In genomic region chr7:122273117-122273516, GRCh38 we compare ENCODE assay signal across 26 cellular contexts. TPM values are rescaled to one million over a fixed set of nuclear protein-coding genes. Genes with fewer than 3 reads are reported as not detected.
"Had no signal": no experiment of that assay in that cellular context is flagged by ENCODE, and none has a peak within 500 bp of the region (broad histone marks: within the 10 kb centered on the region; RNA-seq: fewer than 3 reads in every experiment).

No MANE protein-coding gene starts in this region.

- H3K36me3 ChIP-seq: esophagus squamous epithelium, gastrocnemius medialis, left ventricle myocardium inferior, pancreas, right lobe of liver, tibial nerve had no signal

- DNase-seq: activated CD4-positive, alpha-beta memory T cell treated with anti-CD3 and anti-CD28 coated beads, Interleukin-2, amount 10 ng/mL, durations not matched to agents 7 days and 5 days; activated CD4-positive, alpha-beta T cell treated with anti-CD3 and anti-CD28 coated beads, Interleukin-2, amount 10 ng/mL, durations not matched to agents 24 days and 14 days; activated gamma-delta T cell; activated naive CD4-positive, alpha-beta T cell treated with anti-CD3 and anti-CD28 coated beads, Interleukin-2, amount 50 U/mL, for 16 hours; activated naive CD8-positive, alpha-beta T cell treated with anti-CD3 and anti-CD28 coated beads, Interleukin-2, amount 50 U/mL, for 24 hours; activated T-cell treated with anti-CD3 and anti-CD28 coated beads, Interleukin-2, amount 50 U/mL, for 72 hours; cerebellar nuclear complex; endodermal cell; esophagus squamous epithelium; gastrocnemius medialis; hypothalamus; left ventricle myocardium inferior; mammary epithelial cell; pancreas; psoas muscle; right lobe of liver; stimulated activated CD4-positive, alpha-beta T cell treated with anti-CD3 and anti-CD28 coated beads, Interleukin-2, amount 100 ng/mL, for 24 hours; stimulated activated naive CD8-positive, alpha-beta T cell treated with anti-CD3 and anti-CD28 coated beads, Interleukin-15, amount 100 ng/mL, for 72 hours had no signal

- H3K4me3 ChIP-seq: coronary artery, esophagus squamous epithelium, gastrocnemius medialis, left ventricle myocardium inferior, pancreas, psoas muscle, right lobe of liver, skin epidermis, tibial nerve had no signal

- ATAC-seq: activated CD4-positive, CD25-positive, alpha-beta regulatory T cell treated with anti-CD3 and anti-CD28 coated beads, Interleukin-2, amount 50 U/mL, for 24 hours; activated naive CD8-positive, alpha-beta T cell treated with anti-CD3 and anti-CD28 coated beads, Interleukin-2, amount 50 U/mL, for 24 hours; activated T-cell treated with anti-CD3 and anti-CD28 coated beads, Interleukin-2, amount 50 U/mL, for 72 hours; gastrocnemius medialis; natural killer cell treated with Interleukin-12 subunit alpha and Interleukin-12 subunit beta and Interleukin-15 and Interleukin-18, amount 100 ng/mL, for 72 hours; pancreas; psoas muscle; right lobe of liver; stimulated activated effector memory CD8-positive, alpha-beta T cell treated with anti-CD3 and anti-CD28 coated beads, Interleukin-12 subunit alpha, Interleukin-12 subunit beta, amount 100 ng/mL, for 72 hours; stimulated activated naive CD8-positive, alpha-beta T cell treated with anti-CD3 and anti-CD28 coated beads, Interleukin-15, amount 100 ng/mL, for 72 hours had no signal

- H3K27me3 ChIP-seq: esophagus squamous epithelium, gastrocnemius medialis, pancreas, right lobe of liver, tibial nerve had no signal

- H3K27ac ChIP-seq: coronary artery, esophagus squamous epithelium, gastrocnemius medialis, left ventricle myocardium inferior, pancreas, psoas muscle, right lobe of liver, skin epidermis, tibial nerve, VCaP had no signal

- H3K4me1 ChIP-seq: esophagus squamous epithelium, gastrocnemius medialis, left ventricle myocardium inferior, pancreas, psoas muscle, right lobe of liver, tibial nerve had no signal

- H3K9me3 ChIP-seq: gastrocnemius medialis, left ventricle myocardium inferior, pancreas, psoas muscle, right lobe of liver, tibial nerve had no signal

RNA-seq across cellular contexts. Expression of gene FEZF1, which starts 31.4 kb away (rescaled TPM):
- total RNA-seq: activated CD4-positive, alpha-beta memory T cell treated with anti-CD3 and anti-CD28 coated beads, Interleukin-2, amount 10 ng/mL, durations not matched to agents 7 days and 5 days; activated CD4-positive, alpha-beta T cell treated with anti-CD3 and anti-CD28 coated beads, Interleukin-2, amount 10 ng/mL, durations not matched to agents 24 days and 14 days; activated T-cell treated with anti-CD3 and anti-CD28 coated beads, Interleukin-2, amount 50 U/mL, for 72 hours; esophagus squamous epithelium; gastrocnemius medialis; left ventricle myocardium inferior; mammary epithelial cell; natural killer cell treated with Interleukin-12 subunit alpha and Interleukin-12 subunit beta and Interleukin-15 and Interleukin-18, amount 100 ng/mL, for 72 hours; pancreas; right lobe of liver; urinary bladder had no signal
- polyA plus RNA-seq: mammary epithelial cell, pancreas, psoas muscle, urinary bladder had no signal
